Comparison of ENCODE assay signal across 8 cellular contexts in genomic region chr19:12794196-12794921, GRCh38. TPM values are rescaled to one million over a fixed set of nuclear protein-coding genes. Genes with fewer than 3 reads are reported as not detected.
DNase-seq lines count a peak whose midpoint lies in the region; ATAC-seq and TF ChIP-seq lines count a peak whose summit lies in the region.

No MANE protein-coding gene starts in this region.

- H3K9me3 Mint-ChIP-seq in natural killer cell: no peaks in the 10 kb centered on the region

- peaks cover 5% of the 10 kb centered on the region; the same call in 1 of the 2 replicates for H4K20me1 ChIP-seq in Karpas-422 (ENCODE audit: insufficient read depth, low read depth, low read length)

- no peak overlapping the region for H2AFZ ChIP-seq in Karpas-422 (ENCODE audit: low read length)

- H3K9me3 ChIP-seq in BE2C: no peaks in the 10 kb centered on the region
- no peaks in the 10 kb centered on the region for H3K9me3 ChIP-seq in Karpas-422 (ENCODE audit: low read length)

- TF ChIP-seq CTCF in BE2C (IDR thresholded peaks at IDR 0.05; ENCODE audit: low read depth, low read length) (no peak), natural killer cell (IDR thresholded peaks at IDR 0.05) (no peak)

- peak overlapping the region; percentile 75 for H3K4me3 Mint-ChIP-seq in natural killer cell

- H3K4me2 ChIP-seq in Karpas-422 (ENCODE audit: low read depth, low read length, poor library complexity, severe bottlenecking): peak overlapping the region; percentile 95

- H3K27ac Mint-ChIP-seq in natural killer cell: peak overlapping the region; percentile 97 to 99

- H3K27ac ChIP-seq in Karpas-422 (ENCODE audit: low read length) (peak overlapping the region; percentile 66), cingulate gyrus (ENCODE audit: low read depth, low read length) (peak overlapping the region; percentile 89)

- CTCF ChIA-PET in HEK293T (lab: Yijun Ruan, JAX): interaction anchor here (1.4 to 2.0 kb wide), 2 partner anchors 54 to 76 kb away, joined by 4 to 7 read pairs; no protein-coding TSS in a partner anchor

- POLR2A ChIA-PET in HEK293T (lab: Yijun Ruan, JAX): interaction anchor here (2.5 kb wide), 1 partner anchor 28 kb away, joined by 11 read pairs; no protein-coding TSS in a partner anchor

- peaks cover 18% of the 10 kb centered on the region for H3K79me2 ChIP-seq in Karpas-422 (ENCODE audit: low read length)

- peak overlapping the region; percentile 96 for H3K9ac ChIP-seq in Karpas-422 (ENCODE audit: low read length)

- peaks cover 32 to 38% of the 10 kb centered on the region in 2 donors for H3K4me1 Mint-ChIP-seq in natural killer cell

- intact Hi-C loops in natural killer cell (cut with micrococcal nuclease): loop anchor here (5.0 to 10.0 kb wide), 4 partner anchors 72 to 360 kb away; partner anchors contain the start of genes CALR, IER2, STX10 and TNPO2

- no peaks in the 10 kb centered on the region for H3K9me2 ChIP-seq in Karpas-422 (replicated peaks; ENCODE audit: insufficient read depth, low read length)

- peak overlapping the region; percentile 89 for H3K4me3 ChIP-seq in BE2C (ENCODE audit: low read depth, low read length)
- peak overlapping the region; percentile 80 for H3K4me3 ChIP-seq in Karpas-422 (ENCODE audit: low read length)

- no peak for ATAC-seq in natural killer cell
- ATAC-seq in HG03025 (IDR thresholded peaks at IDR 0.05; ENCODE audit: low FRiP score, unreplicated experiment): no peak
- no peak for ATAC-seq in HG03095 (IDR thresholded peaks at IDR 0.05; ENCODE audit: unreplicated experiment)

- no peaks in the 10 kb centered on the region for H3K36me3 Mint-ChIP-seq in natural killer cell

- H3K36me3 ChIP-seq in BE2C (peaks cover 7% of the 10 kb centered on the region), Karpas-422 (ENCODE audit: insufficient read depth, low read length) (no peaks in the 10 kb centered on the region; the same call in 1 of the 2 replicates)

- H3K27me3 ChIP-seq in BE2C (no peaks in the 10 kb centered on the region), Karpas-422 (ENCODE audit: low read length) (no peaks in the 10 kb centered on the region)

- H3K4me1 ChIP-seq in BE2C (peaks cover 13% of the 10 kb centered on the region), Karpas-422 (ENCODE audit: low read length) (peaks cover 38% of the 10 kb centered on the region)

- no peaks in the 10 kb centered on the region for H3K27me3 Mint-ChIP-seq in natural killer cell (ENCODE audit: low read depth in 2 of 2)

- DNase-seq in BE2C: no peak
- peak; percentile 43 for DNase-seq in Karpas-422
- no peak for DNase-seq in natural killer cell
- DNase-seq in NCI-H524 (lab: John Stamatoyannopoulos, UW): no peak
- DNase-seq in HEK293T (ENCODE audit: extremely low spot score): no peak

TF ChIP-seq in HEK293T, 16 proteins besides CTCF, POLR2A, EP300 and RAD21:
- TF ChIP-seq SUZ12 (IDR thresholded peaks at IDR 0.05) (no peak), LEF1 (IDR thresholded peaks at IDR 0.05; ENCODE audit: borderline replicate concordance) (no peak), ELF4 (IDR thresholded peaks at IDR 0.05) (no peak), BHLHE40 (IDR thresholded peaks at IDR 0.05; ENCODE audit: borderline replicate concordance) (no peak), FOXA1 (IDR thresholded peaks at IDR 0.05) (no peak), FOXM1 (IDR thresholded peaks at IDR 0.05; ENCODE audit: borderline replicate concordance) (no peak), TARDBP (IDR thresholded peaks at IDR 0.05) (no peak), FOXK2 (IDR thresholded peaks at IDR 0.05) (no peak), NFRKB (IDR thresholded peaks at IDR 0.05) (no peak), ARNT (IDR thresholded peaks at IDR 0.05) (no peak), PKNOX1 (IDR thresholded peaks at IDR 0.05) (no peak), HDGF (IDR thresholded peaks at IDR 0.05; ENCODE audit: borderline replicate concordance) (no peak), SP1 (IDR thresholded peaks at IDR 0.05) (no peak), ZNF384 (IDR thresholded peaks at IDR 0.05) (no peak)
TF ChIP-seq in HEK293T: peak in this region for 0.

RNA-seq across cellular contexts. Expression of gene JUNB, which starts 3.1 kb away (rescaled TPM):
- 179 TPM for polyA plus RNA-seq in BE2C (2012; ENCODE audit: insufficient read depth, insufficient read length, low read depth)
- total RNA-seq in Karpas-422 (2014; rRNA removed; shearing (Covaris generic); ENCODE audit: low replicate concordance): 60.0 and 156 TPM in 2 replicates
- total RNA-seq in natural killer cell: 100 to 1,000 TPM; 781 to 903 (median 859) TPM

RNA-seq across cellular contexts. Expression of gene PRDX2, which starts 7.2 kb away (rescaled TPM):
- 872 TPM for polyA plus RNA-seq in BE2C (2012; ENCODE audit: insufficient read depth, insufficient read length, low read depth)
- total RNA-seq in Karpas-422 (2014; rRNA removed; shearing (Covaris generic); ENCODE audit: low replicate concordance): 372 and 566 TPM in 2 replicates
- total RNA-seq in natural killer cell: 10 to 100 TPM; 28.8 to 67.1 (median 66.9) TPM

RNA-seq across cellular contexts. Expression of gene THSD8, which starts 7.5 kb away (rescaled TPM):
- polyA plus RNA-seq in BE2C (2012; ENCODE audit: insufficient read depth, insufficient read length, low read depth): 12.4 TPM
- total RNA-seq in Karpas-422 (2014; rRNA removed; shearing (Covaris generic); ENCODE audit: low replicate concordance): 9.0 TPM in 1 of 2 replicates, not detected in the other
- total RNA-seq in natural killer cell: 1 to 10 TPM; 1.7 to 2.8 (median 2.2) TPM

RNA-seq across cellular contexts. Expression of gene RNASEH2A, which starts 12.0 kb away (rescaled TPM):
- 50.9 TPM for polyA plus RNA-seq in BE2C (2012; ENCODE audit: insufficient read depth, insufficient read length, low read depth)
- 37.8 and 48.4 TPM in 2 replicates for total RNA-seq in Karpas-422 (2014; rRNA removed; shearing (Covaris generic); ENCODE audit: low replicate concordance)
- total RNA-seq in natural killer cell: 1 to 10 TPM; 6.6 to 8.7 (median 7.4) TPM

RNA-seq across cellular contexts. Expression of gene HOOK2, which starts 19.0 kb away (rescaled TPM):
- 21.0 TPM for polyA plus RNA-seq in BE2C (2012; ENCODE audit: insufficient read depth, insufficient read length, low read depth)
- 7.6 and 21.2 TPM in 2 replicates for total RNA-seq in Karpas-422 (2014; rRNA removed; shearing (Covaris generic); ENCODE audit: low replicate concordance)
- 10 to 100 TPM; 13.3 to 15.3 (median 13.9) TPM for total RNA-seq in natural killer cell
